ENCODE assay signal across 29 cellular contexts in the genomic region with DNA sequence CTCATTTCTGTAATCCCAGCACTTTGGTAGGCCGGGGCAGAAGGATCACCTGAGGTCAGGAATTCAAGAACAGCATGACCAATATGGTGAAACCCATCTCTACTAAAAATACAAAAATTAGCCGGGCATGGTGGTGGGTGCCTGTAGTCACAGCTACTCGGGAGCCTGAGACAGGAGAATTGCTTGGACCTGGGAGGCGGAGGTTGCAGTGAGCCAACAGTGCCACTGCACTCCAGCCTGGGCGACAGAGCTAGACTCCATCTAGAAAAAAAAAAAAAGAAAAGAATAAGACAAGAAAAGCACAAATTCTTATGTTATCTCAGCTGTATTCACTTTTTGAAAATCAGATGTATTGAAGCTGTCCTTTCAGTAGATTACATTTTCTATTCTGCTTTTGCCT.
"Had no signal": no experiment of that assay in that cellular context is flagged by ENCODE, and none has a peak within 500 bp of the region (broad histone marks: within the 10 kb centered on the region; RNA-seq: fewer than 3 reads in every experiment).

No MANE protein-coding gene starts in this region.

- H3K27ac ChIP-seq: colonic mucosa, coronary artery, dorsolateral prefrontal cortex, epithelial cell of prostate, esophagus muscularis mucosa, esophagus squamous epithelium, foreskin keratinocyte, gastrocnemius medialis, gastroesophageal sphincter, heart left ventricle, heart right ventricle, hepatocyte had no signal

- H3K4me3 Mint-ChIP-seq: dendritic cell treated with granulocyte-macrophage colony-stimulating factor and Interleukin-4, amounts not matched to agents 40 ng/mL and 50 ng/mL, for 4 days; effector memory CD8-positive, alpha-beta T cell; endodermal cell had no signal

- H3K27me3 ChIP-seq: colonic mucosa, dorsolateral prefrontal cortex, esophagus muscularis mucosa, esophagus squamous epithelium, foreskin keratinocyte, gastrocnemius medialis, gastroesophageal sphincter, heart left ventricle, heart right ventricle, hepatocyte had no signal

- FAIRE-seq: endometrium, endothelial cell of umbilical vein, frontal cortex had no signal

- H3K36me3 ChIP-seq: colonic mucosa, esophagus muscularis mucosa, esophagus squamous epithelium, gastrocnemius medialis, gastroesophageal sphincter, heart left ventricle, heart right ventricle had no signal

- ATAC-seq: effector memory CD8-positive, alpha-beta T cell; esophagus mucosa; foreskin keratinocyte; gastrocnemius medialis; gastroesophageal sphincter; heart left ventricle; heart right ventricle had no signal

- H3K4me3 ChIP-seq: colonic mucosa, coronary artery, dorsolateral prefrontal cortex, esophagus muscularis mucosa, esophagus squamous epithelium, gastrocnemius medialis, gastroesophageal sphincter, heart left ventricle, heart right ventricle, hepatocyte had no signal

- H3K27me3 Mint-ChIP-seq: dendritic cell treated with granulocyte-macrophage colony-stimulating factor and Interleukin-4, amounts not matched to agents 40 ng/mL and 50 ng/mL, for 4 days; effector memory CD8-positive, alpha-beta T cell had no signal

- H3K79me2 ChIP-seq: hepatocyte had no signal

- DNase-seq: colonic mucosa; cortex of kidney; dermis blood vessel endothelial cell; dorsolateral prefrontal cortex; effector CD4-positive, alpha-beta T cell; effector CD8-positive, alpha-beta T cell; effector memory CD4-positive, alpha-beta T cell; effector memory CD8-positive, alpha-beta T cell; endodermal cell; erythroblast; esophagus squamous epithelium; foreskin fibroblast; foreskin keratinocyte; foreskin melanocyte; gastrocnemius medialis; glutamatergic neuron; head of caudate nucleus; heart left ventricle; heart right ventricle had no signal

- H3K4me1 Mint-ChIP-seq: endodermal cell had no signal

- H3K4me2 ChIP-seq: hepatocyte had no signal

- H3K4me1 ChIP-seq: colonic mucosa, esophagus muscularis mucosa, esophagus squamous epithelium, foreskin keratinocyte, gastrocnemius medialis, gastroesophageal sphincter, heart left ventricle, heart right ventricle had no signal

- H3K9me3 Mint-ChIP-seq: dendritic cell treated with granulocyte-macrophage colony-stimulating factor and Interleukin-4, amounts not matched to agents 40 ng/mL and 50 ng/mL, for 4 days; effector memory CD8-positive, alpha-beta T cell; endodermal cell had no signal

- H3K27ac Mint-ChIP-seq: dendritic cell treated with granulocyte-macrophage colony-stimulating factor and Interleukin-4, amounts not matched to agents 40 ng/mL and 50 ng/mL, for 4 days; effector memory CD8-positive, alpha-beta T cell; endodermal cell had no signal

- H2AFZ ChIP-seq: hepatocyte had no signal

- H3K9me3 ChIP-seq: colonic mucosa, esophagus muscularis mucosa, esophagus squamous epithelium, gastrocnemius medialis, gastroesophageal sphincter, heart left ventricle, heart right ventricle had no signal
